8 cellular contexts compared by ENCODE assay signal in genomic region chrX:95640226-95640625, GRCh38.
"Had no signal": no experiment of that assay in that cellular context is flagged by ENCODE, and none has a peak within 500 bp of the region (broad histone marks: within the 10 kb centered on the region; RNA-seq: fewer than 3 reads in every experiment).

No MANE protein-coding gene starts in this region.

- DNase-seq: GM23248, GOT3, H7, HFFc6 had no signal

- H3K4me3 Mint-ChIP-seq: HFFc6, IgD-negative memory B cell had no signal

- H3K27ac ChIP-seq: GM23248 had no signal

- H3K9ac ChIP-seq: GM23248 had no signal

- H2AFZ ChIP-seq: GM23248 had no signal

- H3K4me1 Mint-ChIP-seq: IgD-negative memory B cell had no signal

- H3K9me3 ChIP-seq: HAP-1 had no signal

- FAIRE-seq: HepG2 had no signal

- H3K9me3 Mint-ChIP-seq: HFFc6 had no signal

- H3K36me3 Mint-ChIP-seq: IgD-negative memory B cell had no signal

- ATAC-seq: HCT116, HepG2 had no signal

- H3K4me3 ChIP-seq: GM23248, HAP-1 had no signal

- H3K27ac Mint-ChIP-seq: HFFc6, IgD-negative memory B cell had no signal

- H3K36me3 ChIP-seq: HAP-1 had no signal
